23 cellular contexts compared by ENCODE assay signal in genomic region chr4:128690009-128690408, GRCh38.
"Had no signal": no experiment of that assay in that cellular context is flagged by ENCODE, and none has a peak within 500 bp of the region (broad histone marks: within the 10 kb centered on the region; RNA-seq: fewer than 3 reads in every experiment).

No MANE protein-coding gene starts in this region.

- H3K9me3 ChIP-seq: suprapubic skin, transverse colon had no signal

- H3K4me3 ChIP-seq: stomach, suprapubic skin, transverse colon had no signal

- H3K4me1 ChIP-seq: stomach, suprapubic skin had no signal

- DNase-seq: activated CD4-positive, alpha-beta T cell treated with anti-CD3 and anti-CD28 coated beads, Interleukin-2, amount 10 ng/mL, durations not matched to agents 7 days and 5 days; activated CD4-positive, CD25-positive, alpha-beta regulatory T cell treated with anti-CD3 and anti-CD28 coated beads, Interleukin-2, amount 50 U/mL, for 72 hours; activated CD8-positive, alpha-beta memory T cell treated with anti-CD3 and anti-CD28 coated beads, Interleukin-2, amount 10 ng/mL, durations not matched to agents 7 days and 5 days; activated CD8-positive, alpha-beta T cell treated with anti-CD3 and anti-CD28 coated beads for 36 hours; activated effector memory CD4-positive, alpha-beta T cell treated with anti-CD3 and anti-CD28 coated beads, Interleukin-2, amount 50 U/mL, for 16 hours; activated naive CD4-positive, alpha-beta T cell treated with anti-CD3 and anti-CD28 coated beads, Interleukin-2, amount 50 U/mL, for 16 hours; activated naive CD8-positive, alpha-beta T cell treated with anti-CD3 and anti-CD28 coated beads, Interleukin-2, amount 50 U/mL, for 24 hours; activated T-cell treated with anti-CD3 and anti-CD28 coated beads for 4 hours; aorta; brain microvascular endothelial cell; central memory CD4-positive, alpha-beta T cell; dermis blood vessel endothelial cell; effector CD8-positive, alpha-beta T cell; naive thymus-derived CD4-positive, alpha-beta T cell; retina; stimulated activated CD4-positive, alpha-beta T cell treated with anti-CD3 and anti-CD28 coated beads, Interleukin-2, amount 100 ng/mL, for 24 hours; stomach; T-cell; transverse colon had no signal

- ATAC-seq: activated CD8-positive, alpha-beta memory T cell treated with anti-CD3 and anti-CD28 coated beads, Interleukin-2, amount 10 ng/mL, durations not matched to agents 7 days and 5 days; activated CD8-positive, alpha-beta T cell treated with anti-CD3 and anti-CD28 coated beads for 36 hours; activated naive CD8-positive, alpha-beta T cell treated with anti-CD3 and anti-CD28 coated beads, Interleukin-2, amount 50 U/mL, for 24 hours; esophagus mucosa; naive thymus-derived CD4-positive, alpha-beta T cell; stimulated activated memory B cell treated with anti-CD40 and anti-IgM and Interleukin-4, amounts not matched to agents 10 μg/mL and 1 μg/mL and 100 μg/mL, for 72 hours; T-cell had no signal

- H3K27me3 ChIP-seq: brain microvascular endothelial cell, stomach, suprapubic skin, transverse colon had no signal

- H3K36me3 ChIP-seq: brain microvascular endothelial cell, stomach, suprapubic skin, transverse colon had no signal

- H3K27ac ChIP-seq: brain microvascular endothelial cell, stomach, suprapubic skin, transverse colon, VCaP had no signal
